In genomic region chrX:44343412-44343942, GRCh38 we compare ENCODE assay signal across 10 cellular contexts. TPM values are rescaled to one million over a fixed set of nuclear protein-coding genes. Genes with fewer than 3 reads are reported as not detected.
DNase-seq lines count a peak whose midpoint lies in the region; ATAC-seq and TF ChIP-seq lines count a peak whose summit lies in the region.
"Had no signal": no experiment of that assay in that cellular context is flagged by ENCODE, and none has a peak within 500 bp of the region (broad histone marks: within the 10 kb centered on the region; RNA-seq: fewer than 3 reads in every experiment).

A gene with protein sequence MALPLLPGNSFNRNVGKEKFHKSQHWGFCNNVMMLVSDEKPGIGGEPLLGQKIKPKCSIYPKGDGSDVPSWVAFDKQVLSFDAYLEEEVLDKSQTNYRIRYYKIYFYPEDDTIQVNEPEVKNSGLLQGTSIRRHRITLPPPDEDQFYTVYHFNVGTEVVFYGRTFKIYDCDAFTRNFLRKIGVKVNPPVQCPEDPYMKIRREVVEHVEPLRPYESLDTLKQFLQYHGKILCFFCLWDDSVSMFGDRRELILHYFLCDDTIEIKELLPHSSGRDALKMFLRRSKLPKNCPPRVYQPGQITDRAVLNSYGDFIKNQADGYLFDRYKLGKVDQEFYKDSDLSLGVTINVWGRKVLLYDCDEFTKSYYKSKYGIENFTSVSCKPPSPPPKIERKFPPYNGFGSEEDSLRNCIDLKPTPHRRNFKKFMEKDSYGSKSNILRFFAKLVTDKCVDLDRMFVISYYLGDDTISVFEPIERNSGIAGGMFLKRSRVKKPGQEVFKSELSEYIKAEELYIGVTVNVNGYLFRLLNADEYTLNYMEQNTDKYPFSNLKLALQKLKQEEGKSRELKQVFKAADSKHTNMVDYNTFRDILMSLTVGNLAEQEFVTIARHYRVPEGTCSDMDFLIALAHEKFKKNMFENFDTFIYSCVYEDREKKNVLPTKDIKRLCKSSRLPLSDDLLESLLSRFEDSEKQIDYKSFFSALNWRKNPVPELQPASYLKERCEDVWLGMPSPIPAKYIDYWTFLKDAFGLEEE (minus strand): TSS chrX:44343672. CDS start chrX:44343588, 84 bp downstream.

- peak within 1 kb of the TSS; percentile 46 for H3K4me3 ChIP-seq in effector memory CD4-positive, alpha-beta T cell (ENCODE audit: insufficient read depth, low read depth, low read length, poor library complexity, severe bottlenecking)

- H3K36me3 ChIP-seq in effector memory CD4-positive, alpha-beta T cell (ENCODE audit: control insufficient read depth, insufficient read depth, low read length): no peaks in the 10 kb centered on the region

- H3K27ac Mint-ChIP-seq in activated CD8-positive, alpha-beta T cell treated with anti-CD3 and anti-CD28 coated beads for 36 hours: peak within 1 kb of the TSS; percentile 68
- peak within 1 kb of the TSS; percentile 64 for H3K27ac Mint-ChIP-seq in mesothelial cell of epicardium

- POLR2A ChIA-PET in activated CD8-positive, alpha-beta T cell treated with anti-CD3 and anti-CD28 coated beads for 36 hours (lab: Charles Lee): no interaction called here

- peaks cover 13% of the 10 kb centered on the region for H3K4me1 Mint-ChIP-seq in activated CD8-positive, alpha-beta T cell treated with anti-CD3 and anti-CD28 coated beads for 36 hours (ENCODE audit: low read depth)
- H3K4me1 Mint-ChIP-seq in mesothelial cell of epicardium: peaks cover 2% of the 10 kb centered on the region

- CTCF ChIA-PET in activated CD8-positive, alpha-beta T cell treated with anti-CD3 and anti-CD28 coated beads for 36 hours (lab: Charles Lee): no interaction called here

- H3K9me3 Mint-ChIP-seq in activated CD8-positive, alpha-beta T cell treated with anti-CD3 and anti-CD28 coated beads for 36 hours: no peaks in the 10 kb centered on the region
- peaks cover 15% of the 10 kb centered on the region for H3K9me3 Mint-ChIP-seq in mesothelial cell of epicardium

- ATAC-seq in activated CD8-positive, alpha-beta T cell treated with anti-CD3 and anti-CD28 coated beads for 36 hours: peak; percentile 55
- ATAC-seq in GM19467 (IDR thresholded peaks at IDR 0.05; ENCODE audit: unreplicated experiment): no peak

- H3K27me3 ChIP-seq in effector memory CD4-positive, alpha-beta T cell (replicated peaks; ENCODE audit: control insufficient read depth, insufficient read depth, low read length, poor library complexity, severe bottlenecking): no peaks in the 10 kb centered on the region

- H3K9me3 ChIP-seq in effector memory CD4-positive, alpha-beta T cell (ENCODE audit: control insufficient read depth, low read length): no peaks in the 10 kb centered on the region

- H3K27ac ChIP-seq in effector memory CD4-positive, alpha-beta T cell (ENCODE audit: insufficient read depth, low read length, poor library complexity, severe bottlenecking): peak within 1 kb of the TSS; percentile 86

- H3K27me3 Mint-ChIP-seq in activated CD8-positive, alpha-beta T cell treated with anti-CD3 and anti-CD28 coated beads for 36 hours: no peaks in the 10 kb centered on the region
- no peaks in the 10 kb centered on the region for H3K27me3 Mint-ChIP-seq in mesothelial cell of epicardium (ENCODE audit: low read depth)

- DNase-seq in NCI-H345 (lab: John Stamatoyannopoulos, UW) (peak; percentile 3), NCI-H345 treated with DMSO at 0.1 percent for 48 hours (lab: John Stamatoyannopoulos, UW; ENCODE audit: unreplicated experiment) (no peak), mesothelial cell of epicardium (ENCODE audit: low spot score in 2 of 2, unreplicated experiment in 2 of 2) (peak; percentile 23 to 46), middle frontal gyrus (ENCODE audit: extremely low spot score, low spot score) (no peak)
- peak; percentile 52 for DNase-seq in activated CD8-positive, alpha-beta T cell treated with anti-CD3 and anti-CD28 coated beads for 36 hours
- DNase-seq in effector memory CD4-positive, alpha-beta T cell: peak; percentile 36 to 56 (median 48)
- peak; percentile 12 to 41 for DNase-seq in stimulated activated CD8-positive, alpha-beta memory T cell treated with anti-CD3 and anti-CD28 coated beads, Interleukin-7, amount 100 ng/mL, for 4 hours (ENCODE audit: low read depth in 2 of 2)
- DNase-seq: DND-41 had no signal

- no peaks in the 10 kb centered on the region for H3K36me3 Mint-ChIP-seq in activated CD8-positive, alpha-beta T cell treated with anti-CD3 and anti-CD28 coated beads for 36 hours (ENCODE audit: low read depth)
- H3K36me3 Mint-ChIP-seq in mesothelial cell of epicardium: no peaks in the 10 kb centered on the region

- peak within 1 kb of the TSS; percentile 70 for H3K4me3 Mint-ChIP-seq in activated CD8-positive, alpha-beta T cell treated with anti-CD3 and anti-CD28 coated beads for 36 hours
- peak within 1 kb of the TSS; percentile 73 for H3K4me3 Mint-ChIP-seq in mesothelial cell of epicardium

- TF ChIP-seq CTCF in activated CD8-positive, alpha-beta T cell treated with anti-CD3 and anti-CD28 coated beads for 36 hours (IDR thresholded peaks at IDR 0.05): no peak
- no peak for TF ChIP-seq CTCF in mesothelial cell of epicardium (IDR thresholded peaks at IDR 0.05; ENCODE audit: unreplicated experiment)

- intact Hi-C loops in activated CD8-positive, alpha-beta T cell treated with anti-CD3 and anti-CD28 coated beads for 36 hours (cut with micrococcal nuclease): no loop called here

- H3K4me1 ChIP-seq in effector memory CD4-positive, alpha-beta T cell (ENCODE audit: control insufficient read depth, insufficient read depth, low read length, poor library complexity, severe bottlenecking): peaks cover 4% of the 10 kb centered on the region

RNA-seq across cellular contexts. Expression of the gene that starts here (rescaled TPM):
- under 1 TPM; 0.20 to 0.31 TPM for total RNA-seq in activated CD8-positive, alpha-beta T cell treated with anti-CD3 and anti-CD28 coated beads for 36 hours
- 1.5 to 2.4 TPM (median 2.0 TPM) in 3 replicates for total RNA-seq in mesothelial cell of epicardium
- total RNA-seq: dermis microvascular lymphatic vessel endothelial cell had no signal

Comparison
In these comparisons a context has a peak if more than half of its experiments do, and no peak if none do; other contexts are left out.
1. DNase-seq: peak in NCI-H345 (single experiment), effector memory CD4-positive, alpha-beta T cell (3 of 3), mesothelial cell of epicardium (2 of 2) and stimulated activated CD8-positive, alpha-beta memory T cell treated with anti-CD3 and anti-CD28 coated beads, Interleukin-7, amount 100 ng/mL, for 4 hours (2 of 2); none in NCI-H345 treated with DMSO at 0.1 percent for 48 hours (single experiment) and middle frontal gyrus (single experiment).
2. Peak in DNase-seq and ATAC-seq in activated CD8-positive, alpha-beta T cell treated with anti-CD3 and anti-CD28 coated beads for 36 hours; RNA of the gene not detected or under 1 TPM.